In the genomic region with DNA sequence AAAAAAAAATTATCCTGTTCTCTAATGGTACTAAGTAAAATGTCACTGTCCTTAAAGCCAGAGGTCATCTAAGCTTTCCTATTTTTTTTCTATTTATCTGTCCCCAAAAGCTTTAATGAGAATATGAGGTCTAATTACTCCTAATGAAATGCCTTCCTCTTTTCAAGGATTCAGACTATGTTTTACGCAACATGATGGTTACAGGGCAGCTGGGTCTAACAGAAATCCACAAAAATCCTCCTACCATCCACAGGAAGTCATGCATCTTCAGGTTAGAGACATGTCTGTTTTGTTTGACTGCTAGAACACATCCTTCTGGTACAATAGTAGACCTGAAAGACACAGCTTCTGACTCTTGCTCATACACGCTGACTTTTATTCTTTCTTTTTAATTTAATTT, we compare ENCODE assay signal across 26 cellular contexts.
"Had no signal": no experiment of that assay in that cellular context is flagged by ENCODE, and none has a peak within 500 bp of the region (broad histone marks: within the 10 kb centered on the region; RNA-seq: fewer than 3 reads in every experiment).

No MANE protein-coding gene starts in this region.

- H3K4me3 ChIP-seq: SJSA1 had no signal

- H3K36me3 ChIP-seq: SJSA1 had no signal

- FAIRE-seq: colon, TTC549 had no signal

- H3K9me3 ChIP-seq: SJSA1 had no signal

- DNase-seq: activated B cell treated with CpG ODN at 0.5 μM for 24 hours; activated CD4-positive, alpha-beta memory T cell treated with anti-CD3 and anti-CD28 coated beads, Interleukin-2, amount 10 ng/mL, durations not matched to agents 7 days and 5 days; activated CD4-positive, alpha-beta T cell treated with anti-CD3 and anti-CD28 coated beads for 1 hour; activated CD4-positive, alpha-beta T cell treated with anti-CD3 and anti-CD28 coated beads, Interleukin-2, amount 10 ng/mL, durations not matched to agents 7 days and 5 days; activated gamma-delta T cell treated with Interleukin-2 at 50 U/mL for 16 hours; activated naive CD4-positive, alpha-beta T cell treated with anti-CD3 and anti-CD28 coated beads, Interleukin-2, amount 10 ng/mL, durations not matched to agents 7 days and 5 days; activated naive CD8-positive, alpha-beta T cell treated with anti-CD3 and anti-CD28 coated beads for 36 hours; activated T-cell treated with anti-CD3 and anti-CD28 coated beads for 4 hours; activated T-cell treated with anti-CD3 and anti-CD28 coated beads, Interleukin-2, amount 50 U/mL, for 48 hours; anterior cingulate cortex; cerebellar nuclear complex; MM.1S; NCI-H1105; NCI-H1436; NCI-H1694 treated with DMSO at 0.1 percent for 48 hours; NCI-H2029 treated with DMSO at 0.1 percent for 48 hours; NCI-H345; NCI-H510A; NCI-H526 treated with DMSO at 0.1 percent for 48 hours; NCI-H82; RPMI8226; T-helper 17 cell; T-helper 9 cell had no signal

- H3K27ac ChIP-seq: SJSA1 had no signal
